ENCODE assay signal across 1 cellular context in the genomic region with DNA sequence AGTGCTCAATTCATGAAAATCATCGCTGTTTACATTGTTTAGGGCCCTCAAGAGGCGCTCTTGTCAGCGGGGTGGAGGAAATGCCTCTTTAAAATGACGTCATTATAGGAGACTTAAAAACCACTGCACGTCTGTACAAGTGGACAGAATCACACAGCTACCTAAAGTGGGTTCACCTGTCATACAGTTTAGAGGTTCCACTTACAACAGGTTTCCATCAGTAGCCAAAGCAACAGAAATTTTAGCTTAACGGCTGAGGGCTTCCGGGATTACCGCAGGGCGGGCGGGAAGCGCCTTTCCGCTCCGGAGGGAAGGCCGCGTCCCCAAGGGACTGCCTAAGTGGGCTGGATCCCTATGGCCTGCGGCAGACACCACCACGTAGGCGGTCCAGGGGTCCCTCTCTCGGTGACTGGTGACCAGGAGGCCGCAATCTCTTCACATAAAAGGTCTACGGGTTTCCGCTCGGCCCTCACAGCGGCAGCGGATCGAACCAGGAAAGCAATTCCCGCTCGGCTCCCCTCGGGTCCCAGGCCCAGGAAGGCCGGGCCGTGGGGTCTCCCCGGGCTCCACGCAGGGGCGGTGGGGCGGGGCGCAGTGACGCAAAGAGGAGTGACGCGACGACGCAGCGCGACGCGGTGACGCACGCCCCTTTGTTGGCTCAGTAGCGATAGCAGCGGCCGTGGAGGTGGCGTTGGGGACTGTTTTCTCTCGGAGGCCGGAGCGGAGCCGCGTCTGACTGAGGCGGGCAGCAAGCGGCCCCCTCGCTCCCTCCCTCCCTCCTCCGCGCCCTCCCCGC.
A peak's percentile ranks its signal among the peaks of the same experiment; 100 is the strongest.
TF ChIP-seq lines count a peak whose summit lies in the region.

A gene with protein sequence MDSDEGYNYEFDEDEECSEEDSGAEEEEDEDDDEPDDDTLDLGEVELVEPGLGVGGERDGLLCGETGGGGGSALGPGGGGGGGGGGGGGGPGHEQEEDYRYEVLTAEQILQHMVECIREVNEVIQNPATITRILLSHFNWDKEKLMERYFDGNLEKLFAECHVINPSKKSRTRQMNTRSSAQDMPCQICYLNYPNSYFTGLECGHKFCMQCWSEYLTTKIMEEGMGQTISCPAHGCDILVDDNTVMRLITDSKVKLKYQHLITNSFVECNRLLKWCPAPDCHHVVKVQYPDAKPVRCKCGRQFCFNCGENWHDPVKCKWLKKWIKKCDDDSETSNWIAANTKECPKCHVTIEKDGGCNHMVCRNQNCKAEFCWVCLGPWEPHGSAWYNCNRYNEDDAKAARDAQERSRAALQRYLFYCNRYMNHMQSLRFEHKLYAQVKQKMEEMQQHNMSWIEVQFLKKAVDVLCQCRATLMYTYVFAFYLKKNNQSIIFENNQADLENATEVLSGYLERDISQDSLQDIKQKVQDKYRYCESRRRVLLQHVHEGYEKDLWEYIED (plus strand): TSS at position 661 of the 796 bp plus-strand sequence. CDS start 310 bp downstream, outside the sequence.

TF ChIP-seq in K562, 482 proteins besides CTCF, POLR2A, EP300 and RAD21 (continued from another document and continues in another):
- TF ChIP-seq CHD1 (IDR thresholded peaks at IDR 0.05; ENCODE audit: low read length) (peak; percentile 60), ZNF79 (CRISPR knock-in tag; IDR thresholded peaks at IDR 0.05; ENCODE audit: low read depth) (no peak), HDAC6 (IDR thresholded peaks at IDR 0.05; ENCODE audit: low read depth, low read length) (no peak), HNRNPL (IDR thresholded peaks at IDR 0.05; ENCODE audit: low read depth, low read length) (0 out of 2 replicates have a peak, but pooled peaks have one; percentile 68), POLR2AphosphoS5 (IDR thresholded peaks at IDR 0.05; ENCODE audit: control insufficient read depth, insufficient read depth, low read depth, low read length) (peak; percentile 71), SIN3B (IDR thresholded peaks at IDR 0.05; ENCODE audit: low read depth) (peak; percentile 64), POLR2H (tag; IDR thresholded peaks at IDR 0.05; ENCODE audit: low read depth) (peak; percentile 95), RBFOX2 (IDR thresholded peaks at IDR 0.05; ENCODE audit: low read depth, low read length) (peak; percentile 95), CEBPG (CRISPR knock-in tag; IDR thresholded peaks at IDR 0.05) (peak; percentile 56; the same call in 1 of the 2 replicates), CEBPG (tag; conservative IDR thresholded peaks at IDR 0.05 in 1 of 2, IDR thresholded peaks at IDR 0.05 in 1 of 2) (0 out of 4 replicates have a peak, but pooled peaks of 1 of the 2 experiments have one; percentile 20), ZNF780A (CRISPR knock-in tag; IDR thresholded peaks at IDR 0.05) (no peak), ZNF444 (CRISPR knock-in tag; IDR thresholded peaks at IDR 0.05) (no peak), ZNF217 (CRISPR knock-in tag; IDR thresholded peaks at IDR 0.05) (no peak)
- TF ChIP-seq, protein P1, sequence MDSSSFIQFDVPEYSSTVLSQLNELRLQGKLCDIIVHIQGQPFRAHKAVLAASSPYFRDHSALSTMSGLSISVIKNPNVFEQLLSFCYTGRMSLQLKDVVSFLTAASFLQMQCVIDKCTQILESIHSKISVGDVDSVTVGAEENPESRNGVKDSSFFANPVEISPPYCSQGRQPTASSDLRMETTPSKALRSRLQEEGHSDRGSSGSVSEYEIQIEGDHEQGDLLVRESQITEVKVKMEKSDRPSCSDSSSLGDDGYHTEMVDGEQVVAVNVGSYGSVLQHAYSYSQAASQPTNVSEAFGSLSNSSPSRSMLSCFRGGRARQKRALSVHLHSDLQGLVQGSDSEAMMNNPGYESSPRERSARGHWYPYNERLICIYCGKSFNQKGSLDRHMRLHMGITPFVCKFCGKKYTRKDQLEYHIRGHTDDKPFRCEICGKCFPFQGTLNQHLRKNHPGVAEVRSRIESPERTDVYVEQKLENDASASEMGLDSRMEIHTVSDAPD (CRISPR knock-in tag; IDR thresholded peaks at IDR 0.05), result no peak
- TF ChIP-seq, protein P2, sequence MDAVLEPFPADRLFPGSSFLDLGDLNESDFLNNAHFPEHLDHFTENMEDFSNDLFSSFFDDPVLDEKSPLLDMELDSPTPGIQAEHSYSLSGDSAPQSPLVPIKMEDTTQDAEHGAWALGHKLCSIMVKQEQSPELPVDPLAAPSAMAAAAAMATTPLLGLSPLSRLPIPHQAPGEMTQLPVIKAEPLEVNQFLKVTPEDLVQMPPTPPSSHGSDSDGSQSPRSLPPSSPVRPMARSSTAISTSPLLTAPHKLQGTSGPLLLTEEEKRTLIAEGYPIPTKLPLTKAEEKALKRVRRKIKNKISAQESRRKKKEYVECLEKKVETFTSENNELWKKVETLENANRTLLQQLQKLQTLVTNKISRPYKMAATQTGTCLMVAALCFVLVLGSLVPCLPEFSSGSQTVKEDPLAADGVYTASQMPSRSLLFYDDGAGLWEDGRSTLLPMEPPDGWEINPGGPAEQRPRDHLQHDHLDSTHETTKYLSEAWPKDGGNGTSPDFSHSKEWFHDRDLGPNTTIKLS (IDR thresholded peaks at IDR 0.05; ENCODE audit: borderline replicate concordance, low read depth), result peak; percentile 85; the same call in 1 of the 2 replicates
- TF ChIP-seq, protein P3, sequence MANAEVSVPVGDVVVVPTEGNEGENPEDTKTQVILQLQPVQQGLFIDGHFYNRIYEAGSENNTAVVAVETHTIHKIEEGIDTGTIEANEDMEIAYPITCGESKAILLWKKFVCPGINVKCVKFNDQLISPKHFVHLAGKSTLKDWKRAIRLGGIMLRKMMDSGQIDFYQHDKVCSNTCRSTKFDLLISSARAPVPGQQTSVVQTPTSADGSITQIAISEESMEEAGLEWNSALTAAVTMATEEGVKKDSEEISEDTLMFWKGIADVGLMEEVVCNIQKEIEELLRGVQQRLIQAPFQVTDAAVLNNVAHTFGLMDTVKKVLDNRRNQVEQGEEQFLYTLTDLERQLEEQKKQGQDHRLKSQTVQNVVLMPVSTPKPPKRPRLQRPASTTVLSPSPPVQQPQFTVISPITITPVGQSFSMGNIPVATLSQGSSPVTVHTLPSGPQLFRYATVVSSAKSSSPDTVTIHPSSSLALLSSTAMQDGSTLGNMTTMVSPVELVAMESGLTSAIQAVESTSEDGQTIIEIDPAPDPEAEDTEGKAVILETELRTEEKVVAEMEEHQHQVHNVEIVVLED (CRISPR knock-in tag; IDR thresholded peaks at IDR 0.05), result peak; percentile 99
- TF ChIP-seq, protein P4, sequence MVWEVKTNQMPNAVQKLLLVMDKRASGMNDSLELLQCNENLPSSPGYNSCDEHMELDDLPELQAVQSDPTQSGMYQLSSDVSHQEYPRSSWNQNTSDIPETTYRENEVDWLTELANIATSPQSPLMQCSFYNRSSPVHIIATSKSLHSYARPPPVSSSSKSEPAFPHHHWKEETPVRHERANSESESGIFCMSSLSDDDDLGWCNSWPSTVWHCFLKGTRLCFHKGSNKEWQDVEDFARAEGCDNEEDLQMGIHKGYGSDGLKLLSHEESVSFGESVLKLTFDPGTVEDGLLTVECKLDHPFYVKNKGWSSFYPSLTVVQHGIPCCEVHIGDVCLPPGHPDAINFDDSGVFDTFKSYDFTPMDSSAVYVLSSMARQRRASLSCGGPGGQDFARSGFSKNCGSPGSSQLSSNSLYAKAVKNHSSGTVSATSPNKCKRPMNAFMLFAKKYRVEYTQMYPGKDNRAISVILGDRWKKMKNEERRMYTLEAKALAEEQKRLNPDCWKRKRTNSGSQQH (CRISPR knock-in tag; IDR thresholded peaks at IDR 0.05), result 0 out of 2 replicates have a peak, but pooled peaks have one; percentile 44
- TF ChIP-seq, protein P5, sequence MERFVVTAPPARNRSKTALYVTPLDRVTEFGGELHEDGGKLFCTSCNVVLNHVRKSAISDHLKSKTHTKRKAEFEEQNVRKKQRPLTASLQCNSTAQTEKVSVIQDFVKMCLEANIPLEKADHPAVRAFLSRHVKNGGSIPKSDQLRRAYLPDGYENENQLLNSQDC (CRISPR knock-in tag; IDR thresholded peaks at IDR 0.05), result no peak
- TF ChIP-seq, protein P6, sequence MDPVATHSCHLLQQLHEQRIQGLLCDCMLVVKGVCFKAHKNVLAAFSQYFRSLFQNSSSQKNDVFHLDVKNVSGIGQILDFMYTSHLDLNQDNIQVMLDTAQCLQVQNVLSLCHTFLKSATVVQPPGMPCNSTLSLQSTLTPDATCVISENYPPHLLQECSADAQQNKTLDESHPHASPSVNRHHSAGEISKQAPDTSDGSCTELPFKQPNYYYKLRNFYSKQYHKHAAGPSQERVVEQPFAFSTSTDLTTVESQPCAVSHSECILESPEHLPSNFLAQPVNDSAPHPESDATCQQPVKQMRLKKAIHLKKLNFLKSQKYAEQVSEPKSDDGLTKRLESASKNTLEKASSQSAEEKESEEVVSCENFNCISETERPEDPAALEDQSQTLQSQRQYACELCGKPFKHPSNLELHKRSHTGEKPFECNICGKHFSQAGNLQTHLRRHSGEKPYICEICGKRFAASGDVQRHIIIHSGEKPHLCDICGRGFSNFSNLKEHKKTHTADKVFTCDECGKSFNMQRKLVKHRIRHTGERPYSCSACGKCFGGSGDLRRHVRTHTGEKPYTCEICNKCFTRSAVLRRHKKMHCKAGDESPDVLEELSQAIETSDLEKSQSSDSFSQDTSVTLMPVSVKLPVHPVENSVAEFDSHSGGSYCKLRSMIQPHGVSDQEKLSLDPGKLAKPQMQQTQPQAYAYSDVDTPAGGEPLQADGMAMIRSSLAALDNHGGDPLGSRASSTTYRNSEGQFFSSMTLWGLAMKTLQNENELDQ (CRISPR knock-in tag; IDR thresholded peaks at IDR 0.05; ENCODE audit: borderline replicate concordance), result peak; percentile 83; the same call in 1 of the 2 replicates
- TF ChIP-seq, protein P7, sequence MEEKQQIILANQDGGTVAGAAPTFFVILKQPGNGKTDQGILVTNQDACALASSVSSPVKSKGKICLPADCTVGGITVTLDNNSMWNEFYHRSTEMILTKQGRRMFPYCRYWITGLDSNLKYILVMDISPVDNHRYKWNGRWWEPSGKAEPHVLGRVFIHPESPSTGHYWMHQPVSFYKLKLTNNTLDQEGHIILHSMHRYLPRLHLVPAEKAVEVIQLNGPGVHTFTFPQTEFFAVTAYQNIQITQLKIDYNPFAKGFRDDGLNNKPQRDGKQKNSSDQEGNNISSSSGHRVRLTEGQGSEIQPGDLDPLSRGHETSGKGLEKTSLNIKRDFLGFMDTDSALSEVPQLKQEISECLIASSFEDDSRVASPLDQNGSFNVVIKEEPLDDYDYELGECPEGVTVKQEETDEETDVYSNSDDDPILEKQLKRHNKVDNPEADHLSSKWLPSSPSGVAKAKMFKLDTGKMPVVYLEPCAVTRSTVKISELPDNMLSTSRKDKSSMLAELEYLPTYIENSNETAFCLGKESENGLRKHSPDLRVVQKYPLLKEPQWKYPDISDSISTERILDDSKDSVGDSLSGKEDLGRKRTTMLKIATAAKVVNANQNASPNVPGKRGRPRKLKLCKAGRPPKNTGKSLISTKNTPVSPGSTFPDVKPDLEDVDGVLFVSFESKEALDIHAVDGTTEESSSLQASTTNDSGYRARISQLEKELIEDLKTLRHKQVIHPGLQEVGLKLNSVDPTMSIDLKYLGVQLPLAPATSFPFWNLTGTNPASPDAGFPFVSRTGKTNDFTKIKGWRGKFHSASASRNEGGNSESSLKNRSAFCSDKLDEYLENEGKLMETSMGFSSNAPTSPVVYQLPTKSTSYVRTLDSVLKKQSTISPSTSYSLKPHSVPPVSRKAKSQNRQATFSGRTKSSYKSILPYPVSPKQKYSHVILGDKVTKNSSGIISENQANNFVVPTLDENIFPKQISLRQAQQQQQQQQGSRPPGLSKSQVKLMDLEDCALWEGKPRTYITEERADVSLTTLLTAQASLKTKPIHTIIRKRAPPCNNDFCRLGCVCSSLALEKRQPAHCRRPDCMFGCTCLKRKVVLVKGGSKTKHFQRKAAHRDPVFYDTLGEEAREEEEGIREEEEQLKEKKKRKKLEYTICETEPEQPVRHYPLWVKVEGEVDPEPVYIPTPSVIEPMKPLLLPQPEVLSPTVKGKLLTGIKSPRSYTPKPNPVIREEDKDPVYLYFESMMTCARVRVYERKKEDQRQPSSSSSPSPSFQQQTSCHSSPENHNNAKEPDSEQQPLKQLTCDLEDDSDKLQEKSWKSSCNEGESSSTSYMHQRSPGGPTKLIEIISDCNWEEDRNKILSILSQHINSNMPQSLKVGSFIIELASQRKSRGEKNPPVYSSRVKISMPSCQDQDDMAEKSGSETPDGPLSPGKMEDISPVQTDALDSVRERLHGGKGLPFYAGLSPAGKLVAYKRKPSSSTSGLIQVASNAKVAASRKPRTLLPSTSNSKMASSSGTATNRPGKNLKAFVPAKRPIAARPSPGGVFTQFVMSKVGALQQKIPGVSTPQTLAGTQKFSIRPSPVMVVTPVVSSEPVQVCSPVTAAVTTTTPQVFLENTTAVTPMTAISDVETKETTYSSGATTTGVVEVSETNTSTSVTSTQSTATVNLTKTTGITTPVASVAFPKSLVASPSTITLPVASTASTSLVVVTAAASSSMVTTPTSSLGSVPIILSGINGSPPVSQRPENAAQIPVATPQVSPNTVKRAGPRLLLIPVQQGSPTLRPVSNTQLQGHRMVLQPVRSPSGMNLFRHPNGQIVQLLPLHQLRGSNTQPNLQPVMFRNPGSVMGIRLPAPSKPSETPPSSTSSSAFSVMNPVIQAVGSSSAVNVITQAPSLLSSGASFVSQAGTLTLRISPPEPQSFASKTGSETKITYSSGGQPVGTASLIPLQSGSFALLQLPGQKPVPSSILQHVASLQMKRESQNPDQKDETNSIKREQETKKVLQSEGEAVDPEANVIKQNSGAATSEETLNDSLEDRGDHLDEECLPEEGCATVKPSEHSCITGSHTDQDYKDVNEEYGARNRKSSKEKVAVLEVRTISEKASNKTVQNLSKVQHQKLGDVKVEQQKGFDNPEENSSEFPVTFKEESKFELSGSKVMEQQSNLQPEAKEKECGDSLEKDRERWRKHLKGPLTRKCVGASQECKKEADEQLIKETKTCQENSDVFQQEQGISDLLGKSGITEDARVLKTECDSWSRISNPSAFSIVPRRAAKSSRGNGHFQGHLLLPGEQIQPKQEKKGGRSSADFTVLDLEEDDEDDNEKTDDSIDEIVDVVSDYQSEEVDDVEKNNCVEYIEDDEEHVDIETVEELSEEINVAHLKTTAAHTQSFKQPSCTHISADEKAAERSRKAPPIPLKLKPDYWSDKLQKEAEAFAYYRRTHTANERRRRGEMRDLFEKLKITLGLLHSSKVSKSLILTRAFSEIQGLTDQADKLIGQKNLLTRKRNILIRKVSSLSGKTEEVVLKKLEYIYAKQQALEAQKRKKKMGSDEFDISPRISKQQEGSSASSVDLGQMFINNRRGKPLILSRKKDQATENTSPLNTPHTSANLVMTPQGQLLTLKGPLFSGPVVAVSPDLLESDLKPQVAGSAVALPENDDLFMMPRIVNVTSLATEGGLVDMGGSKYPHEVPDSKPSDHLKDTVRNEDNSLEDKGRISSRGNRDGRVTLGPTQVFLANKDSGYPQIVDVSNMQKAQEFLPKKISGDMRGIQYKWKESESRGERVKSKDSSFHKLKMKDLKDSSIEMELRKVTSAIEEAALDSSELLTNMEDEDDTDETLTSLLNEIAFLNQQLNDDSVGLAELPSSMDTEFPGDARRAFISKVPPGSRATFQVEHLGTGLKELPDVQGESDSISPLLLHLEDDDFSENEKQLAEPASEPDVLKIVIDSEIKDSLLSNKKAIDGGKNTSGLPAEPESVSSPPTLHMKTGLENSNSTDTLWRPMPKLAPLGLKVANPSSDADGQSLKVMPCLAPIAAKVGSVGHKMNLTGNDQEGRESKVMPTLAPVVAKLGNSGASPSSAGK (IDR thresholded peaks at IDR 0.05), result no peak; the same call in 1 of the 2 replicates
- TF ChIP-seq, protein P8, sequence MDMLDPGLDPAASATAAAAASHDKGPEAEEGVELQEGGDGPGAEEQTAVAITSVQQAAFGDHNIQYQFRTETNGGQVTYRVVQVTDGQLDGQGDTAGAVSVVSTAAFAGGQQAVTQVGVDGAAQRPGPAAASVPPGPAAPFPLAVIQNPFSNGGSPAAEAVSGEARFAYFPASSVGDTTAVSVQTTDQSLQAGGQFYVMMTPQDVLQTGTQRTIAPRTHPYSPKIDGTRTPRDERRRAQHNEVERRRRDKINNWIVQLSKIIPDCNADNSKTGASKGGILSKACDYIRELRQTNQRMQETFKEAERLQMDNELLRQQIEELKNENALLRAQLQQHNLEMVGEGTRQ (CRISPR knock-in tag; IDR thresholded peaks at IDR 0.05), result no peak
